In genomic region chr2:33411765-33412164, GRCh38 we compare ENCODE assay signal across 18 cellular contexts.
DNase-seq lines count a peak whose midpoint lies in the region; ATAC-seq and TF ChIP-seq lines count a peak whose summit lies in the region.
"Had no signal": no experiment of that assay in that cellular context is flagged by ENCODE, and none has a peak within 500 bp of the region (broad histone marks: within the 10 kb centered on the region; RNA-seq: fewer than 3 reads in every experiment).

No MANE protein-coding gene starts in this region.

- WGBS in mammary epithelial cell (ENCODE audit: low coverage, missing lambda C conversion rate) = 91% methylated on average over 3 of the region's 3 CpGs
- 3 to 6% methylated on average over 3 of the region's 3 CpGs for WGBS in aorta, 2 donors

- TF ChIP-seq CTCF in mammary epithelial cell (conservative IDR thresholded peaks at IDR 0.05 in 1 of 2, IDR thresholded peaks at IDR 0.05 in 1 of 2; ENCODE audit: extremely low read depth in 1 of 2, insufficient read depth in 1 of 2, low read depth in 1 of 2, low read length in 2 of 2) (no peak), fibroblast of the aortic adventitia (IDR thresholded peaks at IDR 0.05; ENCODE audit: insufficient read depth, low read length) (no peak), type B pancreatic cell (conservative IDR thresholded peaks at IDR 0.05) (no peak)

- no peaks in the 10 kb centered on the region for H4K20me1 ChIP-seq in mammary epithelial cell (ENCODE audit: insufficient read depth, low read length)

- H3K27ac Mint-ChIP-seq in type B pancreatic cell = no peak overlapping the region
- H3K27ac Mint-ChIP-seq: activated naive CD4-positive, alpha-beta T cell treated with anti-CD3 and anti-CD28 coated beads, Interleukin-2, amount 50 U/mL, for 72 hours had no signal

- no peak overlapping the region for H3K27ac ChIP-seq in mammary epithelial cell (ENCODE audit: insufficient read depth, low read depth, low read length)
- H3K27ac ChIP-seq in aorta (ENCODE audit: low read depth in 1 of 2, low read length in 2 of 2) = peak overlapping the region in 1 of 2 donors; percentile 48
- H3K27ac ChIP-seq: vagina had no signal

- H3K36me3 ChIP-seq in mammary epithelial cell (ENCODE audit: insufficient read depth, low read length) (no peaks in the 10 kb centered on the region), aorta (ENCODE audit: control insufficient read depth in 1 of 2, insufficient read depth in 2 of 2, low read length in 1 of 2) (no peaks in the 10 kb centered on the region)
- H3K36me3 ChIP-seq: vagina had no signal

- H3K27me3 ChIP-seq in mammary epithelial cell (ENCODE audit: insufficient read depth, low read length) (no peaks in the 10 kb centered on the region), aorta (ENCODE audit: control insufficient read depth in 1 of 2, insufficient read depth in 2 of 2, low read length in 1 of 2) (no peaks in the 10 kb centered on the region)
- H3K27me3 ChIP-seq: vagina had no signal

- CTCF ChIA-PET in mammary epithelial cell (lab: Charles Lee; ENCODE audit: low non-redundant PET) = no interaction called here

- H3K4me1 Mint-ChIP-seq in type B pancreatic cell (ENCODE audit: unreplicated experiment) = peaks cover 6% of the 10 kb centered on the region

- dilution Hi-C loops in mammary epithelial cell (cut with HindIII; ENCODE audit: low sequenced_read_pairs) = no loop called here

- no peak overlapping the region for H3K4me3 Mint-ChIP-seq in type B pancreatic cell

- DNase-seq in T47D (ENCODE audit: low read depth in 1 of 2, low spot score in 1 of 2) = peak; percentile 5 to 60
- no peak for DNase-seq in mammary epithelial cell
- peak; percentile 37 for DNase-seq in fibroblast of the aortic adventitia (ENCODE audit: low read depth)
- no peak for DNase-seq in aorta
- no peak for DNase-seq in retina
- DNase-seq in type B pancreatic cell (ENCODE audit: extremely low spot score, unreplicated experiment) = no peak
- DNase-seq: ACHN; DMS79 treated with DMSO at 0.1 percent for 48 hours; effector CD4-positive, alpha-beta T cell; KG1; NCI-H2107; nucleus accumbens had no signal

- H3K36me3 Mint-ChIP-seq in type B pancreatic cell = no peaks in the 10 kb centered on the region
- H3K36me3 Mint-ChIP-seq: activated naive CD4-positive, alpha-beta T cell treated with anti-CD3 and anti-CD28 coated beads, Interleukin-2, amount 50 U/mL, for 72 hours had no signal

- in situ Hi-C loops in T47D (cut with HindIII; ENCODE audit: low pct_unique_long_range_greater_than_20kb, low sequenced_read_pairs) (no loop called here), mammary epithelial cell (cut with MboI; ENCODE audit: low sequenced_read_pairs in 2 of 2) (no loop called here)

- H3K4me2 ChIP-seq in mammary epithelial cell (ENCODE audit: insufficient read depth, low read depth, low read length) = no peak overlapping the region

- peaks cover 11% of the 10 kb centered on the region for H3K9me3 Mint-ChIP-seq in type B pancreatic cell

- H3K9me3 ChIP-seq in mammary epithelial cell (replicated peaks; ENCODE audit: insufficient read depth, low read length) (no peaks in the 10 kb centered on the region), aorta (ENCODE audit: control insufficient read depth, low read length) (no peaks in the 10 kb centered on the region)
- H3K9me3 ChIP-seq: vagina had no signal

- no peak overlapping the region for H3K9ac ChIP-seq in mammary epithelial cell (ENCODE audit: insufficient read depth, low read length)

- H3K4me3 ChIP-seq in mammary epithelial cell (replicated peaks in 1 of 3; ENCODE audit: insufficient read depth in 1 of 3, low read depth in 2 of 3, low read length in 3 of 3) = no peak overlapping the region
- H3K4me3 ChIP-seq in fibroblast of the aortic adventitia (ENCODE audit: low read depth, low read length) = no peak overlapping the region
- no peak overlapping the region for H3K4me3 ChIP-seq in aorta (ENCODE audit: low read length in 2 of 2)
- H3K4me3 ChIP-seq: lung, vagina had no signal

- H3K4me1 ChIP-seq in mammary epithelial cell (ENCODE audit: insufficient read depth, low read length) = peaks cover 10% of the 10 kb centered on the region
- peaks cover 3% of the 10 kb centered on the region in 2 donors for H3K4me1 ChIP-seq in aorta (ENCODE audit: control insufficient read depth in 1 of 2, insufficient read depth in 2 of 2, low read length in 2 of 2)
- H3K4me1 ChIP-seq: vagina had no signal

- intact Hi-C loops in mammary epithelial cell (cut with micrococcal nuclease) (loop anchor here (2.0 kb wide), 1 partner anchor 171 kb away; no protein-coding TSS in a partner anchor), aorta (cut with DNase I) (no loop called here)

- BruUV-seq in mammary epithelial cell (replicated peaks; lab: Mats Ljungman, UMichigan) = no TSS peak

- no peaks in the 10 kb centered on the region for H3K27me3 Mint-ChIP-seq in type B pancreatic cell

- H2AFZ ChIP-seq in mammary epithelial cell (ENCODE audit: low read depth, low read length) = no peak overlapping the region

- no peaks in the 10 kb centered on the region for H3K79me2 ChIP-seq in mammary epithelial cell (ENCODE audit: insufficient read depth, low read length)

- ATAC-seq in SK-N-SH treated with all-trans-retinoic acid at 6 μM for 48 hours (peak; percentile 46), aorta (ENCODE audit: low FRiP score) (peak; percentile 50), HG03039 (IDR thresholded peaks at IDR 0.05; ENCODE audit: unreplicated experiment) (no peak)
- ATAC-seq: activated naive CD4-positive, alpha-beta T cell treated with anti-CD3 and anti-CD28 coated beads, Interleukin-2, amount 50 U/mL, for 72 hours; Panc1 had no signal

TF ChIP-seq in SK-N-SH treated with all-trans-retinoic acid at 6 μM for 48 hours, 23 proteins besides CTCF, POLR2A, EP300 and RAD21:
- TF ChIP-seq CSDC2 (CRISPR knock-in tag; IDR thresholded peaks at IDR 0.05) (peak; percentile 66; the same call in 1 of the 2 replicates), POU6F1 (CRISPR knock-in tag; IDR thresholded peaks at IDR 0.05; ENCODE audit: borderline replicate concordance, low read depth) (no peak), ZNF565 (CRISPR knock-in tag; conservative IDR thresholded peaks at IDR 0.05; ENCODE audit: low read depth) (no peak), TOX (CRISPR knock-in tag; IDR thresholded peaks at IDR 0.05; ENCODE audit: borderline replicate concordance) (no peak)

Comparison
In these comparisons a context has a peak if more than half of its experiments do, and no peak if none do; other contexts are left out.
1. DNase-seq: peak in T47D (2 of 2) and fibroblast of the aortic adventitia (single experiment); none in mammary epithelial cell (single experiment), aorta (0 of 2), retina (single experiment) and type B pancreatic cell (single experiment).